In genomic region chr1:63600248-63600647, GRCh38 we compare ENCODE assay signal across 14 cellular contexts. TPM values are rescaled to one million over a fixed set of nuclear protein-coding genes. Genes with fewer than 3 reads are reported as not detected.
DNase-seq lines count a peak whose midpoint lies in the region; ATAC-seq and TF ChIP-seq lines count a peak whose summit lies in the region.
"Had no signal": no experiment of that assay in that cellular context is flagged by ENCODE, and none has a peak within 500 bp of the region (broad histone marks: within the 10 kb centered on the region; RNA-seq: fewer than 3 reads in every experiment).

No MANE protein-coding gene starts in this region.

- H3K27me3 ChIP-seq in HUES48 (ENCODE audit: control insufficient read depth, insufficient read depth, low read length) = no peaks in the 10 kb centered on the region
- H3K27me3 ChIP-seq in endodermal cell (ENCODE audit: control insufficient read depth, insufficient read depth, low read length, poor library complexity, severe bottlenecking) = no peaks in the 10 kb centered on the region
- no peaks in the 10 kb centered on the region for H3K27me3 ChIP-seq in mesenchymal stem cell (ENCODE audit: control insufficient read depth in 1 of 2, insufficient read depth in 1 of 2, low read length in 2 of 2)
- H3K27me3 ChIP-seq in gastrocnemius medialis = no peaks in the 10 kb centered on the region
- H3K27me3 ChIP-seq: BE2C had no signal

- no peak overlapping the region for H3K4me3 ChIP-seq in HUES48 (ENCODE audit: low read depth, low read length)
- no peak overlapping the region for H3K4me3 ChIP-seq in endodermal cell (ENCODE audit: low read length)
- H3K4me3 ChIP-seq in mesenchymal stem cell (ENCODE audit: insufficient read depth in 1 of 2, low read depth in 1 of 2, low read length in 2 of 2) = no peak overlapping the region
- H3K4me3 ChIP-seq in gastrocnemius medialis = no peak overlapping the region

- CTCF ChIA-PET in activated naive CD4-positive, alpha-beta T cell treated with anti-CD3 and anti-CD28 coated beads for 36 hours (lab: Charles Lee) = no interaction called here

- H3K4me1 Mint-ChIP-seq in endodermal cell = peaks cover 44% of the 10 kb centered on the region
- H3K4me1 Mint-ChIP-seq in activated naive CD4-positive, alpha-beta T cell treated with anti-CD3 and anti-CD28 coated beads for 36 hours (ENCODE audit: low read depth) = peaks cover 7% of the 10 kb centered on the region

- H4K91ac ChIP-seq in mesenchymal stem cell (ENCODE audit: low read length) = no peak overlapping the region

- DNase-seq in endodermal cell (no peak), mesenchymal stem cell (peak; percentile 9), gastrocnemius medialis (no peak), GDM1 (lab: John Stamatoyannopoulos, UW) (no peak)
- no peak for DNase-seq in stimulated activated naive CD8-positive, alpha-beta T cell treated with anti-CD3 and anti-CD28 coated beads, Interleukin-15, Interleukin-2, amounts not matched to agents 100 U/mL and 50 U/mL, for 24 hours
- no peak for DNase-seq in activated naive CD4-positive, alpha-beta T cell treated with anti-CD3 and anti-CD28 coated beads for 36 hours
- DNase-seq: BE2C; CD4-positive, alpha-beta memory T cell; DND-41; GF-D8; HCEC 1CT had no signal

- H3K36me3 ChIP-seq in HUES48 (ENCODE audit: control insufficient read depth, insufficient read depth, low read length) = no peaks in the 10 kb centered on the region
- peaks cover 16% of the 10 kb centered on the region for H3K36me3 ChIP-seq in endodermal cell (ENCODE audit: control insufficient read depth, insufficient read depth, low read length)
- no peaks in the 10 kb centered on the region for H3K36me3 ChIP-seq in mesenchymal stem cell (ENCODE audit: control insufficient read depth in 1 of 2, insufficient read depth in 2 of 2, low read depth in 1 of 2, low read length in 2 of 2)
- no peaks in the 10 kb centered on the region for H3K36me3 ChIP-seq in gastrocnemius medialis
- H3K36me3 ChIP-seq: BE2C had no signal

- TF ChIP-seq CTCF in endodermal cell (conservative IDR thresholded peaks at IDR 0.05) (no peak), gastrocnemius medialis (IDR thresholded peaks at IDR 0.05 in 4 of 5, conservative IDR thresholded peaks at IDR 0.05 in 1 of 5) (no peak)

- H2AK5ac ChIP-seq in mesenchymal stem cell (ENCODE audit: low read length, severe bottlenecking) = no peak overlapping the region

- H3K27ac ChIP-seq in HUES48 (ENCODE audit: low read depth, low read length) (peak overlapping the region; percentile 12), endodermal cell (ENCODE audit: low read depth, low read length) (no peak overlapping the region), mesenchymal stem cell (ENCODE audit: low read length, poor library complexity, severe bottlenecking) (no peak overlapping the region), gastrocnemius medialis (peak overlapping the region; percentile 91 to 99 (median 96))
- H3K27ac ChIP-seq: C4-2B had no signal

- no peak overlapping the region for H3K4ac ChIP-seq in mesenchymal stem cell (ENCODE audit: low read depth in 1 of 2, low read length in 2 of 2)

- no peak overlapping the region for H2BK15ac ChIP-seq in mesenchymal stem cell (ENCODE audit: low read depth, poor library complexity, severe bottlenecking)

- H2AFZ ChIP-seq in mesenchymal stem cell (ENCODE audit: low read depth, low read length) = no peak overlapping the region

- H3K9me3 ChIP-seq in HUES48 (ENCODE audit: control insufficient read depth, insufficient read depth, low read length) = no peaks in the 10 kb centered on the region
- no peaks in the 10 kb centered on the region for H3K9me3 ChIP-seq in endodermal cell (ENCODE audit: control insufficient read depth, low read length)
- H3K9me3 ChIP-seq in mesenchymal stem cell (ENCODE audit: control insufficient read depth, low read length) = no peaks in the 10 kb centered on the region
- no peaks in the 10 kb centered on the region for H3K9me3 ChIP-seq in gastrocnemius medialis
- H3K9me3 ChIP-seq: BE2C had no signal

- H3K23ac ChIP-seq in mesenchymal stem cell (ENCODE audit: low read length in 2 of 2) = no peak overlapping the region

- H2BK120ac ChIP-seq in mesenchymal stem cell (ENCODE audit: low read depth, low read length) = no peak overlapping the region

- no peak overlapping the region for H3K4me3 Mint-ChIP-seq in endodermal cell
- H3K4me3 Mint-ChIP-seq in activated naive CD4-positive, alpha-beta T cell treated with anti-CD3 and anti-CD28 coated beads for 36 hours = no peak overlapping the region
- H3K4me3 Mint-ChIP-seq: CD4-positive, alpha-beta memory T cell; IgD-negative memory B cell had no signal

- H3K27ac Mint-ChIP-seq in endodermal cell = peak overlapping the region; percentile 28
- H3K27ac Mint-ChIP-seq in activated naive CD4-positive, alpha-beta T cell treated with anti-CD3 and anti-CD28 coated beads for 36 hours = no peak overlapping the region
- H3K27ac Mint-ChIP-seq: CD4-positive, alpha-beta memory T cell; IgD-negative memory B cell had no signal

- in situ Hi-C loops in gastrocnemius medialis (cut with MboI; ENCODE audit: low sequenced_read_pairs in 4 of 4) = no loop called here

- WGBS in endodermal cell (ENCODE audit: insufficient coverage in 1 of 2, insufficient read length in 1 of 2), 2 experiments = 74 to 84% methylated on average over 4 to 5 of the region's 5 CpGs
- 22% methylated on average over 5 of the region's 5 CpGs for WGBS in mesenchymal stem cell

- H3K4me1 ChIP-seq in HUES48 (ENCODE audit: control insufficient read depth, insufficient read depth, low read length) (peaks cover 8% of the 10 kb centered on the region), endodermal cell (ENCODE audit: control insufficient read depth, insufficient read depth, low read length) (peaks cover 10% of the 10 kb centered on the region), mesenchymal stem cell (ENCODE audit: control insufficient read depth, insufficient read depth, low read depth, low read length) (no peaks in the 10 kb centered on the region), gastrocnemius medialis (peaks cover 76 to 78% of the 10 kb centered on the region in 2 donors)
- H3K4me1 ChIP-seq: BE2C had no signal

- intact Hi-C loops in gastrocnemius medialis (cut with DNase I; ENCODE audit: low total_unique reads) = no loop called here
- intact Hi-C loops in activated naive CD4-positive, alpha-beta T cell treated with anti-CD3 and anti-CD28 coated beads for 36 hours (cut with micrococcal nuclease) = no loop called here

- no peak overlapping the region for H4K8ac ChIP-seq in mesenchymal stem cell (ENCODE audit: low read length)

- H3K18ac ChIP-seq in mesenchymal stem cell (ENCODE audit: low read depth in 1 of 2, low read length in 2 of 2) = no peak overlapping the region

- no peaks in the 10 kb centered on the region for H3K27me3 Mint-ChIP-seq in endodermal cell (ENCODE audit: insufficient read depth)
- H3K27me3 Mint-ChIP-seq in activated naive CD4-positive, alpha-beta T cell treated with anti-CD3 and anti-CD28 coated beads for 36 hours (ENCODE audit: low read depth) = no peaks in the 10 kb centered on the region
- H3K27me3 Mint-ChIP-seq: CD4-positive, alpha-beta memory T cell; IgD-negative memory B cell had no signal

- peaks cover 19% of the 10 kb centered on the region for H3K36me3 Mint-ChIP-seq in endodermal cell (ENCODE audit: low read depth)
- H3K36me3 Mint-ChIP-seq in activated naive CD4-positive, alpha-beta T cell treated with anti-CD3 and anti-CD28 coated beads for 36 hours (ENCODE audit: low read depth) = peaks cover 2% of the 10 kb centered on the region
- H3K36me3 Mint-ChIP-seq: IgD-negative memory B cell had no signal

- no peak for ATAC-seq in gastrocnemius medialis
- no peak for ATAC-seq in stimulated activated naive CD8-positive, alpha-beta T cell treated with anti-CD3 and anti-CD28 coated beads, Interleukin-15, Interleukin-2, amounts not matched to agents 100 U/mL and 50 U/mL, for 24 hours

- peaks cover 33% of the 10 kb centered on the region for H3K79me1 ChIP-seq in mesenchymal stem cell (replicated peaks; ENCODE audit: low read length, poor library complexity, severe bottlenecking)

- H2BK5ac ChIP-seq in mesenchymal stem cell (ENCODE audit: low read depth, low read length, poor library complexity, severe bottlenecking) = no peak overlapping the region

- no peaks in the 10 kb centered on the region for H3K9me3 Mint-ChIP-seq in endodermal cell
- H3K9me3 Mint-ChIP-seq in activated naive CD4-positive, alpha-beta T cell treated with anti-CD3 and anti-CD28 coated beads for 36 hours = no peaks in the 10 kb centered on the region
- H3K9me3 Mint-ChIP-seq: CD4-positive, alpha-beta memory T cell; IgD-negative memory B cell had no signal

- no peak overlapping the region for H3K14ac ChIP-seq in mesenchymal stem cell (ENCODE audit: low read length in 2 of 2)

- H2BK12ac ChIP-seq in mesenchymal stem cell (ENCODE audit: low read length in 2 of 2) = no peak overlapping the region

- no peak for TF ChIP-seq POLR2A in gastrocnemius medialis (IDR thresholded peaks at IDR 0.05)

- H3K4me2 ChIP-seq in mesenchymal stem cell (ENCODE audit: low read length, poor library complexity, severe bottlenecking) = no peak overlapping the region

- H3K9ac ChIP-seq in HUES48 (ENCODE audit: low read depth, low read length) = no peak overlapping the region
- H3K9ac ChIP-seq in endodermal cell (ENCODE audit: extremely low read depth, low read length, poor library complexity, severe bottlenecking) = no peak overlapping the region
- no peak overlapping the region for H3K9ac ChIP-seq in mesenchymal stem cell (ENCODE audit: low read length)

RNA-seq across cellular contexts. Expression of gene PGM1, which starts 7.0 kb away (rescaled TPM):
- 100 to 1,000 TPM; 119 to 165 TPM for total RNA-seq in endodermal cell
- 60.8 TPM for polyA plus RNA-seq in endodermal cell (2013, experiment 1 of 2)
- polyA plus RNA-seq in endodermal cell (2013, experiment 2 of 2) = 52.3 TPM
- polyA plus RNA-seq in mesenchymal stem cell (2013, experiment 1 of 2) = 22.1 TPM
- polyA plus RNA-seq in mesenchymal stem cell (2013, experiment 2 of 2) = 21.4 TPM
- total RNA-seq in gastrocnemius medialis = 100 to 1,000 TPM; 320 to 713 (median 666) TPM
- 10 to 100 TPM; 25.3 to 27.5 TPM for total RNA-seq in activated naive CD4-positive, alpha-beta T cell treated with anti-CD3 and anti-CD28 coated beads for 36 hours

Comparison
In these comparisons a context has a peak if more than half of its experiments do, and no peak if none do; other contexts are left out.
1. H3K27ac ChIP-seq: peak in HUES48 (single experiment) and gastrocnemius medialis (4 of 4); none in endodermal cell (single experiment) and mesenchymal stem cell (single experiment).
2. RNA of gene PGM1, which starts 7.0 kb away (total RNA-seq): 320 to 713 TPM in gastrocnemius medialis and 119 to 165 TPM in endodermal cell; 25.3 to 27.5 TPM in activated naive CD4-positive, alpha-beta T cell treated with anti-CD3 and anti-CD28 coated beads for 36 hours; every median in the first group is over 4 times any median in the second.